20 cellular contexts compared by ENCODE assay signal in the genomic region with DNA sequence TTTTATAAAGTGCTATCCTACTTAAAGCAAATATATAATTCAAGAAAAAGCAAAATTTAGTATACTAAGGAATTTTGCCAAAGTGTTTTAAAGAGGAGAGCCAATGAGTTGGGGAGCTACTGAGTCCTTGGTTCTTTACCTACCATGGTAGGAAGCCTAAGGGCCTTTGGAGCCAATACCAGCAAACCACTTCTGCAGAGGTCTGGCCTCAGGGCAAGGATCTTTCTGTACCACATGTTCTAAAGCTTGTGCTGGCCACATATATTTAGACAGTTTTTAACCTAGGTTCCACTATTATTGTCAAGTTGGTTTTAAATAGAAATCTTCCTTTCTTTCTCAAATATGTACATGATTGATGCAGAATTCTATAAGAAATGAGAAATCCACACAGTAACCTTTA.
"Had no signal": no experiment of that assay in that cellular context is flagged by ENCODE, and none has a peak within 500 bp of the region (broad histone marks: within the 10 kb centered on the region; RNA-seq: fewer than 3 reads in every experiment).

No MANE protein-coding gene starts in this region.

- H3K27ac Mint-ChIP-seq: activated CD8-positive, alpha-beta T cell treated with anti-CD3 and anti-CD28 coated beads for 36 hours; activated naive CD4-positive, alpha-beta T cell treated with anti-CD3 and anti-CD28 coated beads, Interleukin-2, amount 50 U/mL, for 72 hours; effector memory CD8-positive, alpha-beta T cell; T-helper 17 cell; WTC11 had no signal

- H3K4me3 ChIP-seq: heart left ventricle, neural progenitor cell, pancreas, suprapubic skin had no signal

- H3K27me3 ChIP-seq: heart left ventricle, neural progenitor cell, pancreas, suprapubic skin had no signal

- H3K4me1 ChIP-seq: pancreas had no signal

- H3K36me3 ChIP-seq: heart left ventricle, neural progenitor cell, pancreas, suprapubic skin had no signal

- H3K4me2 ChIP-seq: neural progenitor cell had no signal

- H3K27me3 Mint-ChIP-seq: activated CD8-positive, alpha-beta T cell treated with anti-CD3 and anti-CD28 coated beads for 36 hours; effector memory CD8-positive, alpha-beta T cell; naive B cell had no signal

- H3K9me3 Mint-ChIP-seq: activated CD8-positive, alpha-beta T cell treated with anti-CD3 and anti-CD28 coated beads for 36 hours; activated naive CD4-positive, alpha-beta T cell treated with anti-CD3 and anti-CD28 coated beads, Interleukin-2, amount 50 U/mL, for 72 hours; effector memory CD8-positive, alpha-beta T cell; naive B cell; neural progenitor cell; WTC11 had no signal

- H3K4me3 Mint-ChIP-seq: activated CD8-positive, alpha-beta T cell treated with anti-CD3 and anti-CD28 coated beads for 36 hours; effector memory CD8-positive, alpha-beta T cell; naive B cell; neural progenitor cell; T-helper 17 cell; WTC11 had no signal

- H3K9me3 ChIP-seq: heart left ventricle, pancreas, suprapubic skin had no signal

- H3K9ac ChIP-seq: neural progenitor cell had no signal

- DNase-seq: activated CD4-positive, alpha-beta T cell treated with anti-CD3 and anti-CD28 coated beads for 4 hours; activated CD8-positive, alpha-beta memory T cell treated with anti-CD3 and anti-CD28 coated beads, Interleukin-2, amount 50 U/mL, for 4 hours; activated CD8-positive, alpha-beta T cell treated with anti-CD3 and anti-CD28 coated beads for 36 hours; activated gamma-delta T cell; activated T-cell treated with anti-CD3 and anti-CD28 coated beads, Interleukin-2, amount 50 U/mL, for 48 hours; amygdala; dermis blood vessel endothelial cell; effector memory CD8-positive, alpha-beta T cell; naive B cell; pancreas; stimulated activated CD4-positive, alpha-beta T cell treated with anti-CD3 and anti-CD28 coated beads, Interleukin-4, amount 100 ng/mL, for 4 hours; stimulated activated CD8-positive, alpha-beta memory T cell treated with anti-CD3 and anti-CD28 coated beads, Interleukin-4, amount 100 ng/mL, for 48 hours; stimulated activated naive CD4-positive, alpha-beta T cell treated with Interleukin-2 at 50 U/mL for 16 hours; T-helper 17 cell had no signal

- H2AFZ ChIP-seq: neural progenitor cell had no signal

- FAIRE-seq: frontal cortex, pancreas had no signal

- ATAC-seq: activated CD8-positive, alpha-beta T cell treated with anti-CD3 and anti-CD28 coated beads for 36 hours; activated naive CD4-positive, alpha-beta T cell treated with anti-CD3 and anti-CD28 coated beads, Interleukin-2, amount 50 U/mL, for 72 hours; effector memory CD8-positive, alpha-beta T cell; T-helper 17 cell; WTC11 had no signal

- H3K27ac ChIP-seq: neural progenitor cell, pancreas, suprapubic skin had no signal

- H3K4me1 Mint-ChIP-seq: naive B cell, WTC11 had no signal

- H3K36me3 Mint-ChIP-seq: activated naive CD4-positive, alpha-beta T cell treated with anti-CD3 and anti-CD28 coated beads, Interleukin-2, amount 50 U/mL, for 72 hours; naive B cell; neural progenitor cell; WTC11 had no signal
